1 cellular context compared by ENCODE assay signal in the genomic region with DNA sequence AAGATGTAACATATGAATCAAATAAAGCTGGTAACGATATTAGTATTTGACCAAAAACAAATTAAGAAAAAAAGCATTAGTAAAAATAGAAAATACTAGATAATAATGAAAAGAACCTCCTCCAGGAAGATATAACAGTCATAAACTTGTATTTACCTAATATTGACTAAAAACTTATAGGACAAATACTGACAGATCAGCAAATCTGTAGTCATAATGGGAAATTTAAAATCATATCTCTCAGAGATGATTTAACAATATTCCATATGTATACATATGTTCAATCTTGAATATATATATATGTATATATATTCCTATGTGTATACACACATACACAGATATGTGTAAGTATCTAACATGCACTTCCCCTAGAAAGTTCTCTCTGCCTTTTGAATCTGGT.
TF ChIP-seq lines count a peak whose summit lies in the region.

No MANE protein-coding gene starts in this region.

TF ChIP-seq in A549, 52 proteins besides CTCF, POLR2A, EP300 and RAD21 (continued from another document):
- TF ChIP-seq, protein P1, sequence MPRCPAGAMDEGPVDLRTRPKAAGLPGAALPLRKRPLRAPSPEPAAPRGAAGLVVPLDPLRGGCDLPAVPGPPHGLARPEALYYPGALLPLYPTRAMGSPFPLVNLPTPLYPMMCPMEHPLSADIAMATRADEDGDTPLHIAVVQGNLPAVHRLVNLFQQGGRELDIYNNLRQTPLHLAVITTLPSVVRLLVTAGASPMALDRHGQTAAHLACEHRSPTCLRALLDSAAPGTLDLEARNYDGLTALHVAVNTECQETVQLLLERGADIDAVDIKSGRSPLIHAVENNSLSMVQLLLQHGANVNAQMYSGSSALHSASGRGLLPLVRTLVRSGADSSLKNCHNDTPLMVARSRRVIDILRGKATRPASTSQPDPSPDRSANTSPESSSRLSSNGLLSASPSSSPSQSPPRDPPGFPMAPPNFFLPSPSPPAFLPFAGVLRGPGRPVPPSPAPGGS (IDR thresholded peaks at IDR 0.05): no peak
- TF ChIP-seq, protein P2, sequence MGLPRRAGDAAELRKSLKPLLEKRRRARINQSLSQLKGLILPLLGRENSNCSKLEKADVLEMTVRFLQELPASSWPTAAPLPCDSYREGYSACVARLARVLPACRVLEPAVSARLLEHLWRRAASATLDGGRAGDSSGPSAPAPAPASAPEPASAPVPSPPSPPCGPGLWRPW (IDR thresholded peaks at IDR 0.05): no peak
- no peak for TF ChIP-seq BHLHE40 (IDR thresholded peaks at IDR 0.05; ENCODE audit: low read depth, low read length)
- TF ChIP-seq FOXS1 (CRISPR knock-in tag; IDR thresholded peaks at IDR 0.05): no peak
- TF ChIP-seq, protein P3, sequence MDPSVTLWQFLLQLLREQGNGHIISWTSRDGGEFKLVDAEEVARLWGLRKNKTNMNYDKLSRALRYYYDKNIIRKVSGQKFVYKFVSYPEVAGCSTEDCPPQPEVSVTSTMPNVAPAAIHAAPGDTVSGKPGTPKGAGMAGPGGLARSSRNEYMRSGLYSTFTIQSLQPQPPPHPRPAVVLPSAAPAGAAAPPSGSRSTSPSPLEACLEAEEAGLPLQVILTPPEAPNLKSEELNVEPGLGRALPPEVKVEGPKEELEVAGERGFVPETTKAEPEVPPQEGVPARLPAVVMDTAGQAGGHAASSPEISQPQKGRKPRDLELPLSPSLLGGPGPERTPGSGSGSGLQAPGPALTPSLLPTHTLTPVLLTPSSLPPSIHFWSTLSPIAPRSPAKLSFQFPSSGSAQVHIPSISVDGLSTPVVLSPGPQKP (IDR thresholded peaks at IDR 0.05; ENCODE audit: low read depth, low read length): no peak
